ENCODE assay signal across 10 cellular contexts in the genomic region with DNA sequence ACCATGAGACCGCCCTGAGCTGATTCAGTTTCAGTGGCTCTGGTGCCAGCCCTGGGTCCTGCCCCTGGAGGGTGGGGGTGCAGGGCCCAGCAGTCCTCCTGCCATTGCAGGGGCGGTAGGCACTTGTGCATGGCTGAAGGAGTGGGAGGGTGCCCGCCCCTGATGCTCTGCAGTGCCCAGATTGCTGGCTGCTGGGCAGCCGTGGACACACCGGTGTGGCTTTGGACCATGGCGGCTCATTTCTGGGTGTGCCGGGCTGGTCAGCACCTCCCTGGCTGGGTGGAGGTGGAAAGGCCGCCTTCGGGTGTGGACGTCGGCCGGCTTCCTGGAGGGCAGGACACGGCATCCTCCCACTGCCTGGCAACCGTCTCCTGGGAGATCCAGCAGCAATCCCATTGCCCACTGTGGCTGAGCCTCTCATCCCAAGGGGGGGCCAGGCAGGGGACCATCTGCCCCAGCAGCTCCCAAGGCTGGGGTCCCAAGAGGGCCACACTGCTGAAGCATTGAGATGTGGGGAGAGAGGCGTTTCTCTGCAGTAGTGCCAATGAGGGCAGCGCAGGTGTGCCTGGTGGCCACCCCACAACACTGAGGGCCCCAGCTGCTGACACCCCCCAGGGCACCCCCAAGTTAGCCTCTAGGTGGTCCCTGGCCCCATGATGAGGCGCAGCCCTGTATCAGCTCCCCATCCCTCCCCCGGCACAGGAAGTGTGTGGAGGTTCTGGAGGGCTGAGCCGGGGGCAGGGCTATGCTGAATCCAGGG. TPM values are rescaled to one million over a fixed set of nuclear protein-coding genes. Genes with fewer than 3 reads are reported as not detected.
A peak's percentile ranks its signal among the peaks of the same experiment; 100 is the strongest.
DNase-seq lines count a peak whose midpoint lies in the region; ATAC-seq and TF ChIP-seq lines count a peak whose summit lies in the region.
"Had no signal": no experiment of that assay in that cellular context is flagged by ENCODE, and none has a peak within 500 bp of the region (broad histone marks: within the 10 kb centered on the region; RNA-seq: fewer than 3 reads in every experiment).

No MANE protein-coding gene starts in this region.

- no peaks in the 10 kb centered on the region for H3K36me3 Mint-ChIP-seq in activated CD4-positive, alpha-beta T cell treated with anti-CD3 and anti-CD28 coated beads, Interleukin-2, amount 10 ng/mL, durations not matched to agents 24 days and 14 days (ENCODE audit: low read depth)
- H3K36me3 Mint-ChIP-seq in activated naive CD8-positive, alpha-beta T cell treated with anti-CD3 and anti-CD28 coated beads for 36 hours = no peaks in the 10 kb centered on the region

- 43 to 58% (median 49%) methylated on average over 16 to 19 of the region's 19 CpGs for WGBS in spleen, 5 donors

- H3K4me3 Mint-ChIP-seq in activated CD4-positive, alpha-beta T cell treated with anti-CD3 and anti-CD28 coated beads, Interleukin-2, amount 10 ng/mL, durations not matched to agents 24 days and 14 days = peak overlapping the region; percentile 67
- H3K4me3 Mint-ChIP-seq in activated naive CD8-positive, alpha-beta T cell treated with anti-CD3 and anti-CD28 coated beads for 36 hours = peak overlapping the region; percentile 68

- peak overlapping the region; percentile 71 for H3K27ac Mint-ChIP-seq in activated CD4-positive, alpha-beta T cell treated with anti-CD3 and anti-CD28 coated beads, Interleukin-2, amount 10 ng/mL, durations not matched to agents 24 days and 14 days
- H3K27ac Mint-ChIP-seq in activated naive CD8-positive, alpha-beta T cell treated with anti-CD3 and anti-CD28 coated beads for 36 hours = peak overlapping the region; percentile 90

- no peaks in the 10 kb centered on the region for H3K9me3 ChIP-seq in spleen
- H3K9me3 ChIP-seq: gastroesophageal sphincter had no signal

- no peaks in the 10 kb centered on the region for H3K27me3 Mint-ChIP-seq in activated CD4-positive, alpha-beta T cell treated with anti-CD3 and anti-CD28 coated beads, Interleukin-2, amount 10 ng/mL, durations not matched to agents 24 days and 14 days
- H3K27me3 Mint-ChIP-seq in activated naive CD8-positive, alpha-beta T cell treated with anti-CD3 and anti-CD28 coated beads for 36 hours = no peaks in the 10 kb centered on the region

- TF ChIP-seq POLR2A in spleen (IDR thresholded peaks at IDR 0.05) = no peak

- H3K36me3 ChIP-seq in spleen = peaks cover 0 to 44% (median 19%) of the 10 kb centered on the region in 6 donors

- DNase-seq in activated CD4-positive, alpha-beta T cell treated with anti-CD3 and anti-CD28 coated beads, Interleukin-2, amount 10 ng/mL, durations not matched to agents 24 days and 14 days = peak; percentile 76
- no peak for DNase-seq in activated CD4-positive, alpha-beta T cell treated with anti-CD3 and anti-CD28 coated beads for 4 hours
- no peak for DNase-seq in activated naive CD8-positive, alpha-beta T cell treated with anti-CD3 and anti-CD28 coated beads for 36 hours
- DNase-seq in spleen = no peak
- DNase-seq in GM20000 (ENCODE audit: low spot score) = no peak
- DNase-seq in NCI-H2227 treated with DMSO at 0.1 percent for 48 hours (lab: John Stamatoyannopoulos, UW) = no peak
- no peak for DNase-seq in stimulated activated CD4-positive, alpha-beta T cell treated with anti-CD3 and anti-CD28 coated beads, Interleukin-4, amount 100 ng/mL, for 1 hour
- DNase-seq: stimulated activated CD4-positive, alpha-beta T cell treated with anti-CD3 and anti-CD28 coated beads, Interleukin-1b, Interleukin-23, amount 100 ng/mL, for 48 hours had no signal

- peaks cover 47 to 85% (median 73%) of the 10 kb centered on the region in 6 donors for H3K4me1 ChIP-seq in spleen

- intact Hi-C loops in activated CD4-positive, alpha-beta T cell treated with anti-CD3 and anti-CD28 coated beads, Interleukin-2, amount 10 ng/mL, durations not matched to agents 24 days and 14 days (cut with micrococcal nuclease) = no loop called here
- intact Hi-C loops in spleen (cut with DNase I; ENCODE audit: low total_unique reads) = no loop called here

- H3K27ac ChIP-seq in spleen = peak overlapping the region; percentile 48 to 92 (median 66)
- H3K27ac ChIP-seq: gastroesophageal sphincter had no signal

- TF ChIP-seq CTCF in spleen (IDR thresholded peaks at IDR 0.05 in 8 of 11, conservative IDR thresholded peaks at IDR 0.05 in 3 of 11) = no peak
- no peak for TF ChIP-seq CTCF in GM20000 (IDR thresholded peaks at IDR 0.05; ENCODE audit: extremely low read depth, missing control alignments)

- peak overlapping the region in 6 of 8 donors; percentile 6 to 55 (median 18) for H3K4me3 ChIP-seq in spleen
- H3K4me3 ChIP-seq: gastroesophageal sphincter had no signal

- H3K9me3 Mint-ChIP-seq in activated CD4-positive, alpha-beta T cell treated with anti-CD3 and anti-CD28 coated beads, Interleukin-2, amount 10 ng/mL, durations not matched to agents 24 days and 14 days = no peaks in the 10 kb centered on the region
- no peaks in the 10 kb centered on the region for H3K9me3 Mint-ChIP-seq in activated naive CD8-positive, alpha-beta T cell treated with anti-CD3 and anti-CD28 coated beads for 36 hours

- ATAC-seq in HG02981 (IDR thresholded peaks at IDR 0.05; ENCODE audit: unreplicated experiment) = peak; percentile 40
- ATAC-seq: gastroesophageal sphincter had no signal

- no peaks in the 10 kb centered on the region for H3K27me3 ChIP-seq in spleen (replicated peaks in 1 of 7)
- H3K27me3 ChIP-seq: gastroesophageal sphincter had no signal

- H3K4me1 Mint-ChIP-seq in activated CD4-positive, alpha-beta T cell treated with anti-CD3 and anti-CD28 coated beads, Interleukin-2, amount 10 ng/mL, durations not matched to agents 24 days and 14 days = peaks cover 13% of the 10 kb centered on the region
- peaks cover 17% of the 10 kb centered on the region for H3K4me1 Mint-ChIP-seq in activated naive CD8-positive, alpha-beta T cell treated with anti-CD3 and anti-CD28 coated beads for 36 hours

RNA-seq across cellular contexts. Expression of gene TTYH3, which starts 12.9 kb away (rescaled TPM):
- 35.6 and 38.0 TPM in 2 replicates for total RNA-seq in activated CD4-positive, alpha-beta T cell treated with anti-CD3 and anti-CD28 coated beads, Interleukin-2, amount 10 ng/mL, durations not matched to agents 24 days and 14 days
- total RNA-seq in activated naive CD8-positive, alpha-beta T cell treated with anti-CD3 and anti-CD28 coated beads for 36 hours = 10 to 100 TPM; 26.8 to 27.2 TPM
- 100 to 1,000 TPM in 2 of 7 donors, 10 to 100 TPM in 5; 62.6 to 158 (median 86.0) TPM for total RNA-seq in spleen
- polyA plus RNA-seq in spleen = 10 to 100 TPM; 11.9 to 33.0 (median 13.1) TPM

RNA-seq across cellular contexts. Expression of gene AMZ1, which starts 43.3 kb away (rescaled TPM):
- total RNA-seq in activated CD4-positive, alpha-beta T cell treated with anti-CD3 and anti-CD28 coated beads, Interleukin-2, amount 10 ng/mL, durations not matched to agents 24 days and 14 days = not detected in 2 replicates
- under 1 TPM in 1 of 2 experiments, not detected in 1; 0.04 TPM for total RNA-seq in activated naive CD8-positive, alpha-beta T cell treated with anti-CD3 and anti-CD28 coated beads for 36 hours
- total RNA-seq in spleen = 1 to 10 TPM in 6 of 7 donors, under 1 TPM in 1; 0.97 to 3.4 (median 1.9) TPM
- polyA plus RNA-seq in spleen = 1 to 10 TPM in 1 of 3 donors, under 1 TPM in 2; 0.20 to 1.6 (median 0.57) TPM
